In genomic region chr2:214960677-214961076, GRCh38 we compare ENCODE assay signal across 16 cellular contexts.
DNase-seq lines count a peak whose midpoint lies in the region; ATAC-seq, FAIRE-seq and TF ChIP-seq lines count a peak whose summit lies in the region.
"Had no signal": no experiment of that assay in that cellular context is flagged by ENCODE, and none has a peak within 500 bp of the region (broad histone marks: within the 10 kb centered on the region; RNA-seq: fewer than 3 reads in every experiment).

No MANE protein-coding gene starts in this region.

- H3K27me3 Mint-ChIP-seq in Calu3 (ENCODE audit: unreplicated experiment) (no peaks in the 10 kb centered on the region), T-cell (no peaks in the 10 kb centered on the region)

- BruUV-seq in Calu3 (replicated peaks; lab: Mats Ljungman, UMichigan): no TSS peak

- H3K27ac Mint-ChIP-seq in Calu3 (ENCODE audit: unreplicated experiment) (no peak overlapping the region), T-cell (no peak overlapping the region)
- H3K27ac Mint-ChIP-seq: activated T-helper 17 cell treated with anti-CD3 and anti-CD28 coated beads, Interleukin-2, amount 50 U/mL, for 72 hours; stimulated activated effector memory CD8-positive, alpha-beta T cell treated with anti-CD3 and anti-CD28 coated beads, Interleukin-12 subunit alpha, Interleukin-12 subunit beta, amount 100 ng/mL, for 72 hours had no signal

- no peak for TF ChIP-seq POLR2A in right lobe of liver (IDR thresholded peaks at IDR 0.05)

- no peak overlapping the region for H3K4me3 ChIP-seq in right lobe of liver
- H3K4me3 ChIP-seq: coronary artery, heart left ventricle, Peyer's patch had no signal

- DNase-seq in Calu3: no peak
- peak; percentile 4 for DNase-seq in HS-5 (ENCODE audit: low read depth)
- peak; percentile 5 for DNase-seq in amniotic stem cell (lab: John Stamatoyannopoulos, UW)
- DNase-seq in right lobe of liver: no peak
- no peak for DNase-seq in GM19239 (ENCODE audit: insufficient read length, low spot score)
- no peak for DNase-seq in amygdala (lab: John Stamatoyannopoulos, UW)
- DNase-seq in T-cell: no peak
- DNase-seq: heart left ventricle; NCI-H2029; Peyer's patch; stimulated activated CD4-positive, alpha-beta T cell treated with anti-CD3 and anti-CD28 coated beads, Interleukin-12 subunit alpha, Interleukin-12 subunit beta, amount 100 ng/mL, for 4 hours had no signal

- intact Hi-C loops in Calu3 (cut with micrococcal nuclease; ENCODE audit: unreplicated experiment) (loop anchor here (2.0 to 5.0 kb wide), 3 partner anchors 177 to 972 kb away; partner anchors contain the start of gene ABCA12), right lobe of liver (cut with DNase I) (no loop called here)

- no peaks in the 10 kb centered on the region for H3K9me3 ChIP-seq in right lobe of liver
- H3K9me3 ChIP-seq: Peyer's patch had no signal

- CTCF ChIA-PET in Calu3 (lab: Charles Lee): interaction anchor here (0.6 to 1.4 kb wide), 3 partner anchors 37 to 971 kb away, joined by 3 to 6 read pairs (median 4); no protein-coding TSS in a partner anchor
- CTCF ChIA-PET in T-cell (lab: Charles Lee): no interaction called here

- H3K4me1 ChIP-seq in right lobe of liver: no peaks in the 10 kb centered on the region
- H3K4me1 ChIP-seq: heart left ventricle, Peyer's patch had no signal

- H3K9me3 Mint-ChIP-seq in Calu3 (ENCODE audit: low read depth, unreplicated experiment) (peaks cover 10% of the 10 kb centered on the region), T-cell (peaks cover 4 to 15% (median 9%) of the 10 kb centered on the region in 3 donors)

- no peak overlapping the region for H3K27ac ChIP-seq in right lobe of liver
- H3K27ac ChIP-seq: coronary artery, heart left ventricle, Peyer's patch had no signal

- peak; percentile 37 for TF ChIP-seq CTCF in Calu3 (IDR thresholded peaks at IDR 0.05; ENCODE audit: unreplicated experiment)
- TF ChIP-seq CTCF in right lobe of liver (IDR thresholded peaks at IDR 0.05): peak; percentile 7 to 19 (median 10)

- no peaks in the 10 kb centered on the region for H3K27me3 ChIP-seq in right lobe of liver
- H3K27me3 ChIP-seq: heart left ventricle, Peyer's patch had no signal

- ATAC-seq in right lobe of liver (no peak), HG03442 (IDR thresholded peaks at IDR 0.05; ENCODE audit: unreplicated experiment) (no peak), T-cell (replicated peaks in 1 of 4) (no peak)
- ATAC-seq: activated CD4-positive, CD25-positive, alpha-beta regulatory T cell treated with anti-CD3 and anti-CD28 coated beads, Interleukin-2, amount 50 U/mL, for 24 hours; activated T-helper 17 cell treated with anti-CD3 and anti-CD28 coated beads, Interleukin-2, amount 50 U/mL, for 72 hours; heart left ventricle; stimulated activated effector memory CD8-positive, alpha-beta T cell treated with anti-CD3 and anti-CD28 coated beads, Interleukin-12 subunit alpha, Interleukin-12 subunit beta, amount 100 ng/mL, for 72 hours had no signal

- H3K36me3 Mint-ChIP-seq in Calu3 (ENCODE audit: insufficient read depth, unreplicated experiment): no peaks in the 10 kb centered on the region
- H3K36me3 Mint-ChIP-seq in T-cell: no peaks in the 10 kb centered on the region
- H3K36me3 Mint-ChIP-seq: stimulated activated effector memory CD8-positive, alpha-beta T cell treated with anti-CD3 and anti-CD28 coated beads, Interleukin-12 subunit alpha, Interleukin-12 subunit beta, amount 100 ng/mL, for 72 hours had no signal

- H3K36me3 ChIP-seq in right lobe of liver: no peaks in the 10 kb centered on the region
- H3K36me3 ChIP-seq: heart left ventricle, Peyer's patch had no signal

- POLR2A ChIA-PET in T-cell (lab: Charles Lee): no interaction called here

- H3K4me1 Mint-ChIP-seq in Calu3 (ENCODE audit: low read depth, unreplicated experiment) (no peaks in the 10 kb centered on the region), T-cell (no peaks in the 10 kb centered on the region)
- H3K4me1 Mint-ChIP-seq: activated T-helper 17 cell treated with anti-CD3 and anti-CD28 coated beads, Interleukin-2, amount 50 U/mL, for 72 hours; stimulated activated effector memory CD8-positive, alpha-beta T cell treated with anti-CD3 and anti-CD28 coated beads, Interleukin-12 subunit alpha, Interleukin-12 subunit beta, amount 100 ng/mL, for 72 hours had no signal

- H3K4me3 Mint-ChIP-seq in Calu3 (ENCODE audit: low read depth, unreplicated experiment): no peak overlapping the region
- H3K4me3 Mint-ChIP-seq in T-cell: no peak overlapping the region
- H3K4me3 Mint-ChIP-seq: activated T-helper 17 cell treated with anti-CD3 and anti-CD28 coated beads, Interleukin-2, amount 50 U/mL, for 72 hours; stimulated activated effector memory CD8-positive, alpha-beta T cell treated with anti-CD3 and anti-CD28 coated beads, Interleukin-12 subunit alpha, Interleukin-12 subunit beta, amount 100 ng/mL, for 72 hours had no signal

- FAIRE-seq in GM19239 (lab: Jason Lieb, UNC): no peak

Comparison
In these comparisons a context has a peak if more than half of its experiments do, and no peak if none do; other contexts are left out.
1. DNase-seq: peak in HS-5 (single experiment) and amniotic stem cell (single experiment); none in Calu3 (single experiment), right lobe of liver (0 of 3), GM19239 (single experiment), amygdala (0 of 56) and T-cell (0 of 34).